13 cellular contexts compared by ENCODE assay signal in genomic region chr14:59175404-59175803, GRCh38. TPM values are rescaled to one million over a fixed set of nuclear protein-coding genes. Genes with fewer than 3 reads are reported as not detected.
DNase-seq lines count a peak whose midpoint lies in the region; ATAC-seq, FAIRE-seq and TF ChIP-seq lines count a peak whose summit lies in the region.
"Had no signal": no experiment of that assay in that cellular context is flagged by ENCODE, and none has a peak within 500 bp of the region (broad histone marks: within the 10 kb centered on the region; RNA-seq: fewer than 3 reads in every experiment).

No MANE protein-coding gene starts in this region.

- no peaks in the 10 kb centered on the region for H3K9me2 ChIP-seq in PC-9 (ENCODE audit: insufficient read depth)

- peaks cover 3% of the 10 kb centered on the region for H3K4me1 Mint-ChIP-seq in endothelial cell (ENCODE audit: unreplicated experiment)

- no peaks in the 10 kb centered on the region for H3K9me3 Mint-ChIP-seq in endothelial cell (ENCODE audit: unreplicated experiment)
- H3K9me3 Mint-ChIP-seq: activated CD4-positive, alpha-beta memory T cell treated with anti-CD3 and anti-CD28 coated beads, Interleukin-2, amount 10 ng/mL, durations not matched to agents 7 days and 5 days had no signal

- peak; percentile 98 for ATAC-seq in GM19395 (IDR thresholded peaks at IDR 0.05; ENCODE audit: unreplicated experiment)
- peak; percentile 99 for ATAC-seq in HG02852 (IDR thresholded peaks at IDR 0.05; ENCODE audit: unreplicated experiment)
- peak; percentile 99 for ATAC-seq in HG03558 (IDR thresholded peaks at IDR 0.05; ENCODE audit: extremely low read depth, unreplicated experiment)
- ATAC-seq: HepG2 had no signal

- BruUV-seq in PC-9 (replicated peaks; lab: Mats Ljungman, UMichigan): no TSS peak

- TF ChIP-seq EP300 in sigmoid colon (IDR thresholded peaks at IDR 0.05): no peak

- no peaks in the 10 kb centered on the region for H4K20me1 ChIP-seq in PC-9 (ENCODE audit: insufficient read depth)

- H2AFZ ChIP-seq in PC-9: no peak overlapping the region

- POLR2A ChIA-PET in PC-9 (lab: Charles Lee; ENCODE audit: unreplicated experiment): no interaction called here

- H3K27ac ChIP-seq in PC-9: no peak overlapping the region
- no peak overlapping the region for H3K27ac ChIP-seq in sigmoid colon
- H3K27ac ChIP-seq: SK-N-MC had no signal

- H3K36me3 ChIP-seq in PC-9 (ENCODE audit: low read depth) (no peaks in the 10 kb centered on the region), sigmoid colon (no peaks in the 10 kb centered on the region)

- peak; percentile 98 for FAIRE-seq in GM12891 (lab: Jason Lieb, UNC)
- FAIRE-seq: HepG2 had no signal

- no peaks in the 10 kb centered on the region for H3K36me3 Mint-ChIP-seq in endothelial cell (ENCODE audit: low read depth, unreplicated experiment)

- no peaks in the 10 kb centered on the region for H3K79me2 ChIP-seq in PC-9 (ENCODE audit: low read depth)

- H3F3A ChIP-seq in PC-9 (ENCODE audit: insufficient read depth, low read depth): no peaks in the 10 kb centered on the region

- H3K4me1 ChIP-seq in PC-9 (replicated peaks; ENCODE audit: insufficient read depth) (no peaks in the 10 kb centered on the region), sigmoid colon (peaks cover 0 to 14% (median 5%) of the 10 kb centered on the region in 4 donors)

- TF ChIP-seq POLR2A in GM12891 (IDR thresholded peaks at IDR 0.05; ENCODE audit: low read depth, low read length): no peak
- no peak for TF ChIP-seq POLR2A in sigmoid colon (IDR thresholded peaks at IDR 0.05)

- DNase-seq in GM12891 (ENCODE audit: insufficient read length, low spot score) (peak; percentile 32), endothelial cell (ENCODE audit: low spot score) (no peak), PC-9 (no peak), DMS79 treated with DMSO at 0.1 percent for 48 hours (lab: John Stamatoyannopoulos, UW) (no peak), sigmoid colon (no peak)
- DNase-seq: activated CD4-positive, alpha-beta memory T cell treated with anti-CD3 and anti-CD28 coated beads, Interleukin-2, amount 10 ng/mL, durations not matched to agents 7 days and 5 days; amygdala; NCI-H345 had no signal

- no peak overlapping the region for H3K4me2 ChIP-seq in PC-9

- no peak overlapping the region for H3K4me3 ChIP-seq in PC-9
- no peak overlapping the region for H3K4me3 ChIP-seq in sigmoid colon
- H3K4me3 ChIP-seq: SK-N-MC had no signal

- no peaks in the 10 kb centered on the region for H3K27me3 ChIP-seq in PC-9 (ENCODE audit: insufficient read depth, low read depth)
- H3K27me3 ChIP-seq in sigmoid colon: no peaks in the 10 kb centered on the region

- no peaks in the 10 kb centered on the region for H3K27me3 Mint-ChIP-seq in endothelial cell (ENCODE audit: unreplicated experiment)

- CTCF ChIA-PET in PC-9 (lab: Charles Lee): no interaction called here

- intact Hi-C loops in PC-9 (cut with micrococcal nuclease; ENCODE audit: unreplicated experiment): no loop called here
- intact Hi-C loops in sigmoid colon (cut with DNase I): no loop called here

- no peaks in the 10 kb centered on the region for H3K9me3 ChIP-seq in PC-9 (ENCODE audit: insufficient read depth, low read depth)
- H3K9me3 ChIP-seq in sigmoid colon: no peaks in the 10 kb centered on the region

- H3K27ac Mint-ChIP-seq in endothelial cell (ENCODE audit: unreplicated experiment): no peak overlapping the region
- H3K27ac Mint-ChIP-seq: activated CD4-positive, alpha-beta memory T cell treated with anti-CD3 and anti-CD28 coated beads, Interleukin-2, amount 10 ng/mL, durations not matched to agents 7 days and 5 days had no signal

- 69 to 83% methylated on average over 3 of the region's 3 CpGs for WGBS in sigmoid colon, 2 donors

- H3K4me3 Mint-ChIP-seq in endothelial cell (ENCODE audit: unreplicated experiment): no peak overlapping the region
- H3K4me3 Mint-ChIP-seq: activated CD4-positive, alpha-beta memory T cell treated with anti-CD3 and anti-CD28 coated beads, Interleukin-2, amount 10 ng/mL, durations not matched to agents 7 days and 5 days had no signal

- TF ChIP-seq CTCF in endothelial cell (IDR thresholded peaks at IDR 0.05; ENCODE audit: unreplicated experiment): no peak
- no peak for TF ChIP-seq CTCF in PC-9 (conservative IDR thresholded peaks at IDR 0.05)
- TF ChIP-seq CTCF in sigmoid colon (IDR thresholded peaks at IDR 0.05): no peak

TF ChIP-seq in GM12891, 5 proteins besides CTCF, POLR2A, EP300 and RAD21:
- TF ChIP-seq SPI1 (IDR thresholded peaks at IDR 0.05; ENCODE audit: low read depth, low read length): peak; percentile 96
- peak; percentile 73; the same call in 1 of the 2 replicates for TF ChIP-seq POU2F2 (IDR thresholded peaks at IDR 0.05; ENCODE audit: low read depth, low read length)
- TF ChIP-seq PAX5 (IDR thresholded peaks at IDR 0.05; ENCODE audit: insufficient read depth, low read length, severe bottlenecking): no peak

RNA-seq across cellular contexts. Expression of gene DAAM1, which starts 13.1 kb away (rescaled TPM):
- polyA plus RNA-seq in GM12891 (2012; ENCODE audit: low read depth, missing spikeins): 6.7 TPM
- total RNA-seq in endothelial cell (ENCODE audit: unreplicated experiment) (103 TPM), PC-9 (2021) (70.7 and 110 TPM in 2 replicates), sigmoid colon (10 to 100 TPM; 47.5 to 77.8 (median 66.6) TPM)
- 10 to 100 TPM; 11.4 to 19.2 (median 16.0) TPM for polyA plus RNA-seq in sigmoid colon
